Comparison of ENCODE assay signal across 35 cellular contexts in the genomic region with DNA sequence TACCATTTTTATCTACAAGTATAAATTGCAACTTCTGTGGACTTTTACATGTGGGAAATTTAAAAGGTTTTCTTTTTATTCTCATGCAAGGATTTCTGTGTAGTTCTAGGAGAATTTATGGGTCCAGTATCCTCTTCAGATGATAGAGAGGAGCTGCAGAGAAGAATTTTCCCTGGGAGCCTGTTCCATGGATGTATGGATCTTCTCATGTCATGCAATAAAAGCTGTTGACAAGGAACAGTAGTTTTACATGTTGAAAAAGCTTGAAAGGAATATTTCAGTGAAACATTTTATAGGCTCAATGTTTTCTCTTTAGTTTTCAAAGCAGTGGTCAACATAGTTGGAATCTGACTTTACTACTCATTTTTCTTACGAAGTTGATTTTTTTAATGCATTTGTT.
"Had no signal": no experiment of that assay in that cellular context is flagged by ENCODE, and none has a peak within 500 bp of the region (broad histone marks: within the 10 kb centered on the region; RNA-seq: fewer than 3 reads in every experiment).

No MANE protein-coding gene starts in this region.

- DNase-seq: Karpas-422, Kasumi-1, KG1, MG63, MM.1S, MV-4-11, NCI-H1048, NCI-H1092, NCI-H1092 treated with DMSO at 0.1 percent for 48 hours, NCI-H1105, NCI-H1105 treated with DMSO at 0.1 percent for 48 hours, NCI-H1417, NCI-H1417 treated with DMSO at 0.1 percent for 48 hours, NCI-H1436, NCI-H1436 treated with DMSO at 0.1 percent for 48 hours, NCI-H146, NCI-H1694, NCI-H1694 treated with DMSO at 0.1 percent for 48 hours, NCI-H187, NCI-H187 treated with DMSO at 0.1 percent for 48 hours, NCI-H1930, NCI-H2029, NCI-H2029 treated with DMSO at 0.1 percent for 48 hours, NCI-H2081, NCI-H2081 treated with DMSO at 0.1 percent for 48 hours, NCI-H2107, NCI-H2171, NCI-H2171 treated with DMSO at 0.1 percent for 48 hours, NCI-H2227 treated with DMSO at 0.1 percent for 48 hours, NCI-H226, NCI-H345, NCI-H446, NCI-H446 treated with DMSO at 0.1 percent for 48 hours, NCI-H510A, NCI-H510A treated with DMSO at 0.1 percent for 48 hours had no signal

- H3K4me3 ChIP-seq: MG63 had no signal
